Comparison of ENCODE assay signal across 9 cellular contexts in the genomic region with DNA sequence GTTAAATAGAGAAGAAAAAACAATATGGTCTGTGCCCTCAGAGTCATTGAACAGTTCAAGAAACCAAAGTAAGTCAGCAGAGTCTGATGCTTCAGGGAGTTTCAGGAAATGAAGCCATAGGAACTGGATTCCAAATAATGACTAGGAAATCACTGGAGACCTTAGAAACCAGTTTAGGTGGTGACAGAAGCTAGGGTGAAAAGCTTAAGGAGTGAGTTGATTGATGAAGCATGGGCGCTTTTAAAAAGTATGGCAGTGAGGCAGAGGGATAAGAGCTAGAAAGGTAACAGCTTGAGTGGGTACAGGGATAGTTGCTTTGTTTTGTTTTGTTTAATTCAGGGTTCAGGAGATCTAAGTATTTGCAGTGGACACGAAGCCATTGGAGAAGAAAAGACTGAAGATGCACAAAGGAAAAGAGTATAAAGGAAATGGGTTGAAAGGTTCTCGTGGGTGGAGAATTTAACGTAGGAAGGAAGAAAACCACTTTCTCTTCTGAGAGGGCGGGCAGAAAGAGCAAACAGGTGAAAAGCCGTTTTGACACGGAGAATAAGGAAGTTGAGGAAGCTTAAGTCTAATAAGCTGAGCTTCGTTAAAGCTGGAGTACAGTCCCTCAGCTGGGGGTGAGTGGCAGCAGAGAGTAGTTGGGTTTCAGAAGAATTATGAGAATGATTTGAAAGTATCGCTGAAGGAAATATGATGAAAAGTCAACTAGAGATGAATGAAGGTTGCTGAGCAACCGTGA. TPM values are rescaled to one million over a fixed set of nuclear protein-coding genes. Genes with fewer than 3 reads are reported as not detected.
DNase-seq lines count a peak whose midpoint lies in the region; ATAC-seq and TF ChIP-seq lines count a peak whose summit lies in the region.
"Had no signal": no experiment of that assay in that cellular context is flagged by ENCODE, and none has a peak within 500 bp of the region (broad histone marks: within the 10 kb centered on the region; RNA-seq: fewer than 3 reads in every experiment).

No MANE protein-coding gene starts in this region.

- H3K36me3 Mint-ChIP-seq in Calu3 (ENCODE audit: insufficient read depth, unreplicated experiment): peaks cover 11% of the 10 kb centered on the region
- peaks cover 7% of the 10 kb centered on the region for H3K36me3 Mint-ChIP-seq in activated CD8-positive, alpha-beta T cell treated with anti-CD3 and anti-CD28 coated beads for 36 hours (ENCODE audit: low read depth)

- no peak overlapping the region for H3K56ac ChIP-seq in mesendoderm (ENCODE audit: low read length)

- DNase-seq in Calu3: peak; percentile 17
- peak; percentile 66 for DNase-seq in Jurkat, Clone E6-1 (ENCODE audit: low read depth, low spot score)
- DNase-seq in activated CD8-positive, alpha-beta T cell treated with anti-CD3 and anti-CD28 coated beads for 36 hours: peak; percentile 58
- DNase-seq in mesendoderm: no peak
- no peak for DNase-seq in NCI-H2107 (lab: John Stamatoyannopoulos, UW)
- no peak for DNase-seq in SHP77 (lab: John Stamatoyannopoulos, UW)
- DNase-seq: NCI-H187 treated with DMSO at 0.1 percent for 48 hours had no signal

- H3K4me3 Mint-ChIP-seq in Calu3 (ENCODE audit: low read depth, unreplicated experiment): peak overlapping the region; percentile 63
- H3K4me3 Mint-ChIP-seq in activated CD8-positive, alpha-beta T cell treated with anti-CD3 and anti-CD28 coated beads for 36 hours: peak overlapping the region; percentile 70

- H2BK5ac ChIP-seq in mesendoderm (ENCODE audit: low read length): no peak overlapping the region

- H3K9me3 ChIP-seq in mucosa of rectum (ENCODE audit: control insufficient read depth in 2 of 2, low read length in 2 of 2): no peaks in the 10 kb centered on the region

- H3K4me2 ChIP-seq in mesendoderm (ENCODE audit: low read length): no peak overlapping the region

- CTCF ChIA-PET in Calu3 (lab: Charles Lee): no interaction called here
- CTCF ChIA-PET in activated CD8-positive, alpha-beta T cell treated with anti-CD3 and anti-CD28 coated beads for 36 hours (lab: Charles Lee): interaction anchor here (0.7 to 1.3 kb wide), 6 partner anchors 11 to 260 kb away, joined by 3 to 4 read pairs (median 3); no protein-coding TSS in a partner anchor

- H3K4me3 ChIP-seq in Jurkat, Clone E6-1 (ENCODE audit: low read length): peak overlapping the region; percentile 44
- H3K4me3 ChIP-seq in mucosa of rectum (ENCODE audit: low read length in 2 of 2) (peak overlapping the region; percentile 25 to 60), mesendoderm (ENCODE audit: low read length) (no peak overlapping the region)

- no peak overlapping the region for H2BK120ac ChIP-seq in mesendoderm (ENCODE audit: low read depth, low read length)

- no peak overlapping the region for H3K23ac ChIP-seq in mesendoderm (ENCODE audit: low read length)

- no peak overlapping the region for H2BK15ac ChIP-seq in mesendoderm (replicated peaks; ENCODE audit: low read depth)

- POLR2A ChIA-PET in activated CD8-positive, alpha-beta T cell treated with anti-CD3 and anti-CD28 coated beads for 36 hours (lab: Charles Lee): interaction anchor here (0.6 to 1.6 kb wide), 8 partner anchors 11 to 471 kb away, joined by 3 to 6 read pairs (median 3); partner anchors contain the start of genes ST13 and XPNPEP3

- H3K36me3 ChIP-seq in mucosa of rectum (ENCODE audit: control insufficient read depth in 2 of 2, insufficient read depth in 2 of 2, low read length in 2 of 2) (no peaks in the 10 kb centered on the region), mesendoderm (ENCODE audit: control insufficient read depth, insufficient read depth, low read length) (peaks cover 2% of the 10 kb centered on the region)

- peak; percentile 85 for ATAC-seq in activated CD8-positive, alpha-beta T cell treated with anti-CD3 and anti-CD28 coated beads for 36 hours
- ATAC-seq in HG03196 (IDR thresholded peaks at IDR 0.05; ENCODE audit: unreplicated experiment): no peak

- H3K4me1 ChIP-seq in mucosa of rectum (ENCODE audit: control insufficient read depth in 2 of 2, insufficient read depth in 2 of 2, low read length in 2 of 2) (peaks cover 17 to 47% of the 10 kb centered on the region in 2 donors), mesendoderm (ENCODE audit: control insufficient read depth, low read depth, low read length) (no peaks in the 10 kb centered on the region)

- H3K27me3 ChIP-seq in mucosa of rectum (ENCODE audit: control insufficient read depth in 2 of 2, insufficient read depth in 2 of 2, low read length in 2 of 2): no peaks in the 10 kb centered on the region
- H3K27me3 ChIP-seq in mesendoderm (ENCODE audit: insufficient read depth, low read length, poor library complexity): no peaks in the 10 kb centered on the region

- peaks cover 36% of the 10 kb centered on the region for H3K4me1 Mint-ChIP-seq in Calu3 (ENCODE audit: low read depth, unreplicated experiment)
- H3K4me1 Mint-ChIP-seq in activated CD8-positive, alpha-beta T cell treated with anti-CD3 and anti-CD28 coated beads for 36 hours (ENCODE audit: low read depth): peaks cover 53% of the 10 kb centered on the region

- no peaks in the 10 kb centered on the region for H3K79me2 ChIP-seq in mesendoderm (ENCODE audit: control insufficient read depth, insufficient read depth, low read length)

- H3K27me3 Mint-ChIP-seq in Calu3 (ENCODE audit: unreplicated experiment): no peaks in the 10 kb centered on the region
- no peaks in the 10 kb centered on the region for H3K27me3 Mint-ChIP-seq in activated CD8-positive, alpha-beta T cell treated with anti-CD3 and anti-CD28 coated beads for 36 hours

- no peaks in the 10 kb centered on the region for H3K9me3 Mint-ChIP-seq in Calu3 (ENCODE audit: low read depth, unreplicated experiment)
- H3K9me3 Mint-ChIP-seq in activated CD8-positive, alpha-beta T cell treated with anti-CD3 and anti-CD28 coated beads for 36 hours: no peaks in the 10 kb centered on the region

- no peak overlapping the region for H2AK5ac ChIP-seq in mesendoderm (ENCODE audit: low read length)

- H3K79me1 ChIP-seq in mesendoderm (ENCODE audit: low read length): peaks cover 11% of the 10 kb centered on the region

- no TSS peak for BruUV-seq in Calu3 (replicated peaks; lab: Mats Ljungman, UMichigan)

- no peak for TF ChIP-seq CTCF in Calu3 (IDR thresholded peaks at IDR 0.05; ENCODE audit: unreplicated experiment)
- TF ChIP-seq CTCF in activated CD8-positive, alpha-beta T cell treated with anti-CD3 and anti-CD28 coated beads for 36 hours (IDR thresholded peaks at IDR 0.05): no peak

- H3K27ac ChIP-seq in mucosa of rectum (ENCODE audit: low read depth in 2 of 2, low read length in 2 of 2) (peak overlapping the region; percentile 66 to 84), mesendoderm (ENCODE audit: low read depth, low read length) (no peak overlapping the region)

- WGBS in mesendoderm (ENCODE audit: extremely low coverage, insufficient coverage, low lambda C conversion rate): no CpG with 5 or more reads among the region's 10 CpGs

- H3K27ac Mint-ChIP-seq in Calu3 (ENCODE audit: unreplicated experiment): peak overlapping the region; percentile 90
- peak overlapping the region; percentile 89 for H3K27ac Mint-ChIP-seq in activated CD8-positive, alpha-beta T cell treated with anti-CD3 and anti-CD28 coated beads for 36 hours

- H4K5ac ChIP-seq in mesendoderm (ENCODE audit: low read length): no peak overlapping the region

- H3K9ac ChIP-seq in mucosa of rectum (ENCODE audit: low read depth in 1 of 2, low read length in 2 of 2) (peak overlapping the region; percentile 1 to 25), mesendoderm (ENCODE audit: low read length) (no peak overlapping the region)

- no peak overlapping the region for H3K4ac ChIP-seq in mesendoderm (ENCODE audit: low read depth, low read length)

- H3K18ac ChIP-seq in mesendoderm (ENCODE audit: low read length): no peak overlapping the region

- intact Hi-C loops in Calu3 (cut with micrococcal nuclease; ENCODE audit: unreplicated experiment): no loop called here
- intact Hi-C loops in activated CD8-positive, alpha-beta T cell treated with anti-CD3 and anti-CD28 coated beads for 36 hours (cut with micrococcal nuclease): no loop called here

- no peak overlapping the region for H4K8ac ChIP-seq in mesendoderm (ENCODE audit: low read depth, low read length)

RNA-seq across cellular contexts. Expression of gene SGSM3, which starts 14.8 kb away (rescaled TPM):
- total RNA-seq in Calu3 (2022): 70.6 and 83.3 TPM in 2 replicates
- 91.5 TPM for polyA plus RNA-seq in Jurkat, Clone E6-1 (2012; ENCODE audit: insufficient read depth, insufficient read length)
- total RNA-seq in activated CD8-positive, alpha-beta T cell treated with anti-CD3 and anti-CD28 coated beads for 36 hours: 10 to 100 TPM; 60.2 to 64.3 TPM
- polyA plus RNA-seq in mesendoderm (2013, experiment 1 of 2): 20.6 TPM
- polyA plus RNA-seq in mesendoderm (2013, experiment 2 of 2): 24.1 TPM

RNA-seq across cellular contexts. Expression of gene ADSL, which starts 38.9 kb away (rescaled TPM):
- total RNA-seq in Calu3 (2022): 89.0 and 96.3 TPM in 2 replicates
- polyA plus RNA-seq in Jurkat, Clone E6-1 (2012; ENCODE audit: insufficient read depth, insufficient read length): 224 TPM
- 100 to 1,000 TPM; 160 to 169 TPM for total RNA-seq in activated CD8-positive, alpha-beta T cell treated with anti-CD3 and anti-CD28 coated beads for 36 hours
- polyA plus RNA-seq in mesendoderm (2013, experiment 1 of 2): 161 TPM
- polyA plus RNA-seq in mesendoderm (2013, experiment 2 of 2): 161 TPM

Comparison
In these comparisons a context has a peak if more than half of its experiments do, and no peak if none do; other contexts are left out.
1. DNase-seq: peak in Calu3 (single experiment), Jurkat, Clone E6-1 (single experiment) and activated CD8-positive, alpha-beta T cell treated with anti-CD3 and anti-CD28 coated beads for 36 hours (single experiment); none in mesendoderm (single experiment), NCI-H2107 (single experiment) and SHP77 (0 of 2).